Comparison of ENCODE assay signal across 1 cellular context in the genomic region with DNA sequence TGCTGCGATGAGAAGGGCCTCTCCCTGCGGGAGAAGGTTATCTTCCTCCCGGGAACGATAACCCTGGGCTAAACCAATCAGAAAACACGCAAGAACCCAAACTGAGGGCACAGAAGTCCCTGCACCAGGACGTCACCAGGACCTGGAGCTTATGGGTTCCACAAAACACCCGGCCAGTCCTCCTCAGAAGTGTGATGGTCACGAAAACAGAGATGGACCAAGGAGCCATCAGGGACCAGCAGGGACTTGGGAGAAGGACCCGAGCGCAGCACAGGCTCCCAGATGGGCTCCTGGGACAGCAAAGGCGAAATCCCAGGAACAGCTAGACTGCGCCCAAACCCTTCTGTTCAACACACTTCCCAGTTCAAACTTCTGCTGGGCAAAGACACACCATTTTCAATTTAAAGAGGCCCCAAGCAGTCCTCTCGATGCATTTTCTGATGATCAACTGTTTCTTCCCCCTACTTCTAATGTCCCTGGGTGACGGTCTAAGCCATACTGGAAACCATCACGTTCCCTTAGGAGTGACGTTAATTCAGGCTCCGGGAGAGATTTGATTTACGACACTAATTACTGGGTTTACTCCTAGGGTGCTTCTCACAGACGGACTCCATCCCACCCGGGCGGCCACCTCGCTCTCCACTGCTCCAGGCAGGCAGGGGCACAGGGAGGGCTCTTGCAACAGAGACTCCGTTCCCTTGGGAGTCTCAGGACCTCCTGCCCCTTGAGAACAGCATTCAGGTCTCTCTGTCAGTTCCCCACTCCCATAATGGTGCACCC.
TF ChIP-seq lines count a peak whose summit lies in the region.

No MANE protein-coding gene starts in this region.

TF ChIP-seq in HEK293, 187 proteins besides CTCF, POLR2A, EP300 and RAD21 (continued from another document):
- TF ChIP-seq, protein P1, sequence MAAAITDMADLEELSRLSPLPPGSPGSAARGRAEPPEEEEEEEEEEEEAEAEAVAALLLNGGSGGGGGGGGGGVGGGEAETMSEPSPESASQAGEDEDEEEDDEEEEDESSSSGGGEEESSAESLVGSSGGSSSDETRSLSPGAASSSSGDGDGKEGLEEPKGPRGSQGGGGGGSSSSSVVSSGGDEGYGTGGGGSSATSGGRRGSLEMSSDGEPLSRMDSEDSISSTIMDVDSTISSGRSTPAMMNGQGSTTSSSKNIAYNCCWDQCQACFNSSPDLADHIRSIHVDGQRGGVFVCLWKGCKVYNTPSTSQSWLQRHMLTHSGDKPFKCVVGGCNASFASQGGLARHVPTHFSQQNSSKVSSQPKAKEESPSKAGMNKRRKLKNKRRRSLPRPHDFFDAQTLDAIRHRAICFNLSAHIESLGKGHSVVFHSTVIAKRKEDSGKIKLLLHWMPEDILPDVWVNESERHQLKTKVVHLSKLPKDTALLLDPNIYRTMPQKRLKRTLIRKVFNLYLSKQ (tag by site-specific recombination; IDR thresholded peaks at IDR 0.05; ENCODE audit: borderline replicate concordance): no peak
